ENCODE assay signal across 25 cellular contexts in the genomic region with DNA sequence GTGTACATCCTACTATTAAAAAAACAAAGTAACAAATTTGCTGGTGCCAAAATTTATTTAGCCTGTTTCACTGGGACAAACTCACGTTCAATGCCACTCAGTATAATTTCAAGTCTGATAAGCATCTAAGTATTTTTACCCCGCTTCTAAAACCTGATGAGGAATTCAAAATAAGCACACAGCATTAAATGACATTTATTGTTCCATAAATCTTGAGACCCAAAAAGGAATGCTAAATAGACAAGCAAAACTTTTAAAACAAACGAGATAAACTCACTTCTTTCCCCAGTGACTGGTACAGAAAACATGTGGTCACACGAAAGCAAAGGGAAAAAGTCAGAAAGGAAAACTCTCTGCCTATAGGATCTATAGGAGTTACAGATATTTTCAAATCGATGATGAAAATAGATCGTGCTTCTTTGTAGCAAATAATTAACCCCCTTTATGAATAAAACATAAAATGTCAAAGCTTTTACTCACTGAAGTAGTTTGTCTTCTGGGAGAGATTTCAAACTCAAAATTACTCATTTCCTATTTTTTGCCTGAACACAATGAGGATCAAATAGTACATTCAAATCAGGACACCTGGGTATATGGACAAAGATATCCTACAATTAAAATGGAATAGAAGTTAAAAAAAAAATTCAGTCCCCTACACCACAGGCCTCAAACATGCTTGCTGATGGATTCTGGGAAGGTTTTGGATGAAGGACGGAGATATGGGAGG. TPM values are rescaled to one million over a fixed set of nuclear protein-coding genes. Genes with fewer than 3 reads are reported as not detected.
DNase-seq lines count a peak whose midpoint lies in the region; ATAC-seq and TF ChIP-seq lines count a peak whose summit lies in the region.
"Had no signal": no experiment of that assay in that cellular context is flagged by ENCODE, and none has a peak within 500 bp of the region (broad histone marks: within the 10 kb centered on the region; RNA-seq: fewer than 3 reads in every experiment).

No MANE protein-coding gene starts in this region.

- no peak overlapping the region for H3K4me3 Mint-ChIP-seq in activated naive CD4-positive, alpha-beta T cell treated with anti-CD3 and anti-CD28 coated beads, Interleukin-2, amount 50 U/mL, for 24 hours
- no peak overlapping the region for H3K4me3 Mint-ChIP-seq in activated naive CD4-positive, alpha-beta T cell treated with anti-CD3 and anti-CD28 coated beads for 36 hours
- H3K4me3 Mint-ChIP-seq: activated CD8-positive, alpha-beta T cell treated with anti-CD3 and anti-CD28 coated beads, Interleukin-2, amount 10 ng/mL, durations not matched to agents 7 days and 5 days; effector memory CD8-positive, alpha-beta T cell; naive thymus-derived CD8-positive, alpha-beta T cell had no signal

- H3K27ac ChIP-seq in OCI-LY7 (ENCODE audit: low read depth, low read length, poor library complexity, severe bottlenecking) = no peak overlapping the region
- H3K27ac ChIP-seq: A549, parathyroid adenoma, sigmoid colon had no signal

- intact Hi-C loops in activated naive CD4-positive, alpha-beta T cell treated with anti-CD3 and anti-CD28 coated beads for 36 hours (cut with micrococcal nuclease) = loop anchor here (5.0 kb wide), 1 partner anchor 329 kb away; the partner anchor contains the start of gene CLASP2
- intact Hi-C loops in OCI-LY7 (cut with micrococcal nuclease; ENCODE audit: unreplicated experiment) = no loop called here

- POLR2A ChIA-PET in OCI-LY7 (lab: Charles Lee) = interaction anchor here (0.7 to 2.1 kb wide), 2 partner anchors 51 to 259 kb away, joined by 3 to 4 read pairs; no protein-coding TSS in a partner anchor

- no peak for ATAC-seq in GM19467 (IDR thresholded peaks at IDR 0.05; ENCODE audit: unreplicated experiment)
- no peak for ATAC-seq in HG03139 (IDR thresholded peaks at IDR 0.05; ENCODE audit: unreplicated experiment)
- ATAC-seq: A549; activated CD4-positive, CD25-positive, alpha-beta regulatory T cell treated with anti-CD3 and anti-CD28 coated beads, Interleukin-2, amount 50 U/mL, for 24 hours; activated CD8-positive, alpha-beta T cell treated with anti-CD3 and anti-CD28 coated beads, Interleukin-2, amount 10 ng/mL, durations not matched to agents 7 days and 5 days; effector memory CD8-positive, alpha-beta T cell; naive thymus-derived CD8-positive, alpha-beta T cell had no signal

- peaks cover 79% of the 10 kb centered on the region for H3K36me3 ChIP-seq in OCI-LY7 (ENCODE audit: insufficient read depth, low read length)

- no peaks in the 10 kb centered on the region for H3K9me2 ChIP-seq in OCI-LY7 (ENCODE audit: insufficient read depth, low read length)

- peaks cover 4% of the 10 kb centered on the region for H3K4me1 Mint-ChIP-seq in activated naive CD4-positive, alpha-beta T cell treated with anti-CD3 and anti-CD28 coated beads, Interleukin-2, amount 50 U/mL, for 24 hours
- H3K4me1 Mint-ChIP-seq in activated naive CD4-positive, alpha-beta T cell treated with anti-CD3 and anti-CD28 coated beads for 36 hours (ENCODE audit: low read depth) = peaks cover 22% of the 10 kb centered on the region

- no peak overlapping the region for H3K4me2 ChIP-seq in OCI-LY7 (ENCODE audit: low read length)
- H3K4me2 ChIP-seq: A549 had no signal

- H3K36me3 Mint-ChIP-seq in activated naive CD4-positive, alpha-beta T cell treated with anti-CD3 and anti-CD28 coated beads, Interleukin-2, amount 50 U/mL, for 24 hours = peaks cover 16% of the 10 kb centered on the region
- peaks cover 34% of the 10 kb centered on the region for H3K36me3 Mint-ChIP-seq in activated naive CD4-positive, alpha-beta T cell treated with anti-CD3 and anti-CD28 coated beads for 36 hours (ENCODE audit: low read depth)

- H3K9me3 ChIP-seq in OCI-LY7 (ENCODE audit: low read length) = no peaks in the 10 kb centered on the region
- H3K9me3 ChIP-seq: A549, HAP-1, sigmoid colon had no signal

- H3K79me2 ChIP-seq in OCI-LY7 (ENCODE audit: insufficient read depth, low read depth, low read length) = no peaks in the 10 kb centered on the region
- H3K79me2 ChIP-seq: parathyroid adenoma had no signal

- TF ChIP-seq CTCF in OCI-LY7 (conservative IDR thresholded peaks at IDR 0.05; ENCODE audit: low read length) = no peak

- no peaks in the 10 kb centered on the region for H3K4me1 ChIP-seq in OCI-LY7 (ENCODE audit: insufficient read depth, low read length, poor library complexity, severe bottlenecking)

- no peaks in the 10 kb centered on the region for H3K9me3 Mint-ChIP-seq in activated naive CD4-positive, alpha-beta T cell treated with anti-CD3 and anti-CD28 coated beads, Interleukin-2, amount 50 U/mL, for 24 hours
- no peaks in the 10 kb centered on the region for H3K9me3 Mint-ChIP-seq in activated naive CD4-positive, alpha-beta T cell treated with anti-CD3 and anti-CD28 coated beads for 36 hours
- H3K9me3 Mint-ChIP-seq: effector memory CD8-positive, alpha-beta T cell; naive thymus-derived CD8-positive, alpha-beta T cell had no signal

- H3K27me3 Mint-ChIP-seq in activated naive CD4-positive, alpha-beta T cell treated with anti-CD3 and anti-CD28 coated beads, Interleukin-2, amount 50 U/mL, for 24 hours = no peaks in the 10 kb centered on the region
- H3K27me3 Mint-ChIP-seq in activated naive CD4-positive, alpha-beta T cell treated with anti-CD3 and anti-CD28 coated beads for 36 hours (ENCODE audit: low read depth) = no peaks in the 10 kb centered on the region
- H3K27me3 Mint-ChIP-seq: effector memory CD8-positive, alpha-beta T cell; naive thymus-derived CD8-positive, alpha-beta T cell had no signal

- TSS peak; percentile 66 for BruUV-seq in OCI-LY7 (replicated peaks; lab: Mats Ljungman, UMichigan)

- no peak overlapping the region for H3K4me3 ChIP-seq in OCI-LY7 (ENCODE audit: low read depth, low read length, poor library complexity, severe bottlenecking)
- H3K4me3 ChIP-seq: A549, HAP-1, sigmoid colon had no signal

- no peaks in the 10 kb centered on the region for H4K20me1 ChIP-seq in OCI-LY7 (ENCODE audit: insufficient read depth, low read length)

- H3K27ac Mint-ChIP-seq in activated naive CD4-positive, alpha-beta T cell treated with anti-CD3 and anti-CD28 coated beads, Interleukin-2, amount 50 U/mL, for 24 hours = peak overlapping the region; percentile 41
- no peak overlapping the region for H3K27ac Mint-ChIP-seq in activated naive CD4-positive, alpha-beta T cell treated with anti-CD3 and anti-CD28 coated beads for 36 hours
- H3K27ac Mint-ChIP-seq: activated CD8-positive, alpha-beta T cell treated with anti-CD3 and anti-CD28 coated beads, Interleukin-2, amount 10 ng/mL, durations not matched to agents 7 days and 5 days had no signal

- CTCF ChIA-PET in activated naive CD4-positive, alpha-beta T cell treated with anti-CD3 and anti-CD28 coated beads for 36 hours (lab: Charles Lee) = interaction anchor here (3.1 kb wide), 1 partner anchor 16 kb away, joined by 9 read pairs; no protein-coding TSS in a partner anchor
- CTCF ChIA-PET in OCI-LY7 (lab: Charles Lee; ENCODE audit: unreplicated experiment) = no interaction called here

- no peak overlapping the region for H2AFZ ChIP-seq in OCI-LY7 (ENCODE audit: low read length)
- H2AFZ ChIP-seq: parathyroid adenoma had no signal

- no peak for DNase-seq in activated naive CD4-positive, alpha-beta T cell treated with anti-CD3 and anti-CD28 coated beads for 36 hours
- DNase-seq in OCI-LY7 (ENCODE audit: low spot score) = no peak
- DNase-seq in dermis microvascular lymphatic vessel endothelial cell (ENCODE audit: low read depth in 2 of 2) = peak; percentile 23 to 71
- peak; percentile 4 for DNase-seq in pulmonary artery endothelial cell (ENCODE audit: low read depth, low spot score)
- DNase-seq in COLO829 (ENCODE audit: low spot score) = no peak
- DNase-seq: activated CD8-positive, alpha-beta T cell treated with anti-CD3 and anti-CD28 coated beads, Interleukin-2, amount 10 ng/mL, durations not matched to agents 7 days and 5 days; activated naive CD4-positive, alpha-beta T cell treated with anti-CD3 and anti-CD28 coated beads, Interleukin-2, amount 50 U/mL, for 16 hours; activated T-cell treated with anti-CD3 and anti-CD28 coated beads, Interleukin-2, amount 50 U/mL, for 1 hour; effector memory CD8-positive, alpha-beta T cell; EL; Karpas-422; kidney; naive thymus-derived CD8-positive, alpha-beta T cell; NCI-H1694 treated with DMSO at 0.1 percent for 48 hours; NCI-H69; sigmoid colon; substantia nigra; SW 1271 had no signal

RNA-seq across cellular contexts. Expression of gene UBP1, which starts 51.7 kb away (rescaled TPM):
- 10 to 100 TPM; 42.8 to 44.0 TPM for total RNA-seq in activated naive CD4-positive, alpha-beta T cell treated with anti-CD3 and anti-CD28 coated beads for 36 hours
- total RNA-seq in OCI-LY7 (2014; rRNA removed; shearing (Covaris generic)) = 53.2 and 73.0 TPM in 2 replicates
- total RNA-seq in OCI-LY7 (2022) (83.8 and 94.0 TPM in 2 replicates), dermis microvascular lymphatic vessel endothelial cell (36.2 and 39.2 TPM in 2 replicates), pulmonary artery endothelial cell (59.8 and 86.2 TPM in 2 replicates)

Comparison
In these comparisons a context has a peak if more than half of its experiments do, and no peak if none do; other contexts are left out.
1. DNase-seq: peak in dermis microvascular lymphatic vessel endothelial cell (2 of 2) and pulmonary artery endothelial cell (single experiment); none in activated naive CD4-positive, alpha-beta T cell treated with anti-CD3 and anti-CD28 coated beads for 36 hours (single experiment), OCI-LY7 (single experiment) and COLO829 (single experiment).